8 cellular contexts compared by ENCODE assay signal in the genomic region with DNA sequence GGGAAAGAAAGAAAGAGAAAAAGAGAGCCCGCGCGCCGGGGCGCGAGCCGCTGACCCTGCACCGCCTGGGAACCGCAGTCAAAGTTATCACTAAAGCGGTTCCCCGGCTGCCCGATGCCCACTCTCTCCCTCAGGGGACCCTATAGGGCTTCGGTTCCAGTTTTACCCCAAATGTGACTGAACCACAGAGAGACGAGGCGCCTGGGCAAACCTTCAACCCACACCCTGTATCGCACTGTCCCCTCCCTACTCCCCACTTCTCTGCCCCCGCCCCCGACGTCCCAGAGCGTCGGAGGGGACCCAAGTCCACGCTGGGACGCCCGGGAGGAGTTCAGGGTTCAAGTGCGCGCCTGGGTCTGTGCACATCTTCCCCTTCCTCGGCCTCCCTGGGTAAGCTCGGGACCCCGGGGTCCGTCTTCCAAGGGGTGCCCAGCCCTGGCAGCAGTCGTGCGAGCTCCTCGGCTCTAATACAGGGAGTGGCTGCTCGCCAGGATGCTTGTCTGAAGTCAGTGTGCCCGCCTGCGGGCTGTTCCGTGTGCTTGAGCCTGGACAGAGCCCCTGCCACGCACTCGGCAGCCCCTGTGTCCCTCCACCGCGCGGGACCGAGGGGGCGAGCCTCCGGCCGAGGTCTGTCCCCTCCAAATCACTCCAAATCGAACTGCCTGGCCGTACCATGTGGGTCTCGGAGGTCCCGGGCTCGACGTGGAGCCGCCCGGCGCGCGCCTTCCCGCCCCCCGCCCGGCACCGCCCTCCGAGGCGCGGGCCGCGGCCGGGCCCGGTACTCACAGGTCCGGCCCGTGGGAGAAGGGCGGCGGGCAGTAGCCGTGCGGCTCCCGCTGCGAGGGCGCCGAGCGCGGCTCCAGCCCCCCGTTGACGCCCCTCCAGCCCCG. TPM values are rescaled to one million over a fixed set of nuclear protein-coding genes. Genes with fewer than 3 reads are reported as not detected.
A peak's percentile ranks its signal among the peaks of the same experiment; 100 is the strongest.
DNase-seq lines count a peak whose midpoint lies in the region; ATAC-seq and TF ChIP-seq lines count a peak whose summit lies in the region.

No MANE protein-coding gene starts in this region.

- DNase-seq in activated gamma-delta T cell (lab: John Stamatoyannopoulos, UW), result peak; percentile 14
- no peak for DNase-seq in activated gamma-delta T cell treated with Interleukin-2 at 50 U/mL for 16 hours
- no peak for DNase-seq in T-helper 2 cell treated with Interferon-gamma antibody and Interleukin-4, amounts not matched to agents 5 μg/mL and 100 μg/mL, for 36 hours (ENCODE audit: low spot score)
- DNase-seq in chondrocyte (ENCODE audit: low spot score), result peak; percentile 78
- peak; percentile 24 to 54 (median 42) for DNase-seq in right lobe of liver

- TF ChIP-seq POLR2A in right lobe of liver (IDR thresholded peaks at IDR 0.05), result no peak

- no peak for TF ChIP-seq CTCF in chondrocyte (IDR thresholded peaks at IDR 0.05)
- TF ChIP-seq CTCF in right lobe of liver (IDR thresholded peaks at IDR 0.05), result no peak

- no peaks in the 10 kb centered on the region for H3K9me3 ChIP-seq in right lobe of liver

- H3K4me1 Mint-ChIP-seq in T-helper 2 cell treated with Interferon-gamma antibody and Interleukin-4, amounts not matched to agents 5 μg/mL and 100 μg/mL, for 36 hours (ENCODE audit: low read depth), result peaks cover 24% of the 10 kb centered on the region
- H3K4me1 Mint-ChIP-seq in chondrocyte (ENCODE audit: low read depth), result peaks cover 7% of the 10 kb centered on the region
- peaks cover 13% of the 10 kb centered on the region for H3K4me1 Mint-ChIP-seq in stimulated activated memory B cell treated with anti-CD40 and anti-IgM and Interleukin-4, amounts not matched to agents 10 μg/mL and 1 μg/mL and 100 μg/mL, for 72 hours

- WGBS in right lobe of liver (ENCODE audit: insufficient coverage, low coverage, low lambda C conversion rate, missing lambda C conversion rate), result 2% methylated on average over 27 of the region's 83 CpGs

- no peak overlapping the region for H3K27ac Mint-ChIP-seq in T-helper 2 cell treated with Interferon-gamma antibody and Interleukin-4, amounts not matched to agents 5 μg/mL and 100 μg/mL, for 36 hours
- H3K27ac Mint-ChIP-seq in chondrocyte (ENCODE audit: unreplicated experiment), result no peak overlapping the region
- no peak overlapping the region for H3K27ac Mint-ChIP-seq in stimulated activated memory B cell treated with anti-CD40 and anti-IgM and Interleukin-4, amounts not matched to agents 10 μg/mL and 1 μg/mL and 100 μg/mL, for 72 hours

- peaks cover 0 to 12% of the 10 kb centered on the region in 2 donors for H3K27me3 ChIP-seq in right lobe of liver

- H3K4me3 ChIP-seq in right lobe of liver, result peak overlapping the region; percentile 38 to 48 (median 39)

- intact Hi-C loops in right lobe of liver (cut with DNase I), result no loop called here

- peak overlapping the region; percentile 88 for H3K4me3 Mint-ChIP-seq in T-helper 2 cell treated with Interferon-gamma antibody and Interleukin-4, amounts not matched to agents 5 μg/mL and 100 μg/mL, for 36 hours
- H3K4me3 Mint-ChIP-seq in chondrocyte (ENCODE audit: unreplicated experiment), result peak overlapping the region; percentile 79
- peak overlapping the region; percentile 83 for H3K4me3 Mint-ChIP-seq in stimulated activated memory B cell treated with anti-CD40 and anti-IgM and Interleukin-4, amounts not matched to agents 10 μg/mL and 1 μg/mL and 100 μg/mL, for 72 hours

- no peak overlapping the region for H3K27ac ChIP-seq in right lobe of liver

- H3K27me3 Mint-ChIP-seq in T-helper 2 cell treated with Interferon-gamma antibody and Interleukin-4, amounts not matched to agents 5 μg/mL and 100 μg/mL, for 36 hours (ENCODE audit: low read depth), result peaks cover 60% of the 10 kb centered on the region
- peaks cover 48% of the 10 kb centered on the region for H3K27me3 Mint-ChIP-seq in chondrocyte (ENCODE audit: low read depth)
- H3K27me3 Mint-ChIP-seq in stimulated activated memory B cell treated with anti-CD40 and anti-IgM and Interleukin-4, amounts not matched to agents 10 μg/mL and 1 μg/mL and 100 μg/mL, for 72 hours, result peaks cover 48% of the 10 kb centered on the region

- H3K36me3 Mint-ChIP-seq in T-helper 2 cell treated with Interferon-gamma antibody and Interleukin-4, amounts not matched to agents 5 μg/mL and 100 μg/mL, for 36 hours (ENCODE audit: low read depth), result peaks cover 1% of the 10 kb centered on the region
- H3K36me3 Mint-ChIP-seq in chondrocyte (ENCODE audit: low read depth), result no peaks in the 10 kb centered on the region
- no peaks in the 10 kb centered on the region for H3K36me3 Mint-ChIP-seq in stimulated activated memory B cell treated with anti-CD40 and anti-IgM and Interleukin-4, amounts not matched to agents 10 μg/mL and 1 μg/mL and 100 μg/mL, for 72 hours

- H3K36me3 ChIP-seq in right lobe of liver, result no peaks in the 10 kb centered on the region

- H3K4me1 ChIP-seq in right lobe of liver, result peaks cover 0 to 9% (median 0%) of the 10 kb centered on the region in 4 donors

- ATAC-seq in HG03064 (IDR thresholded peaks at IDR 0.05; ENCODE audit: low read depth, unreplicated experiment), result peak; percentile 18
- peak; percentile 30 to 49 (median 34) for ATAC-seq in right lobe of liver
- ATAC-seq in stimulated activated memory B cell treated with anti-CD40 and anti-IgM and Interleukin-4, amounts not matched to agents 10 μg/mL and 1 μg/mL and 100 μg/mL, for 72 hours, result peak; percentile 65
- ATAC-seq in GM18520 (IDR thresholded peaks at IDR 0.05; ENCODE audit: unreplicated experiment), result no peak

- H3K9me3 Mint-ChIP-seq in T-helper 2 cell treated with Interferon-gamma antibody and Interleukin-4, amounts not matched to agents 5 μg/mL and 100 μg/mL, for 36 hours, result no peaks in the 10 kb centered on the region
- no peaks in the 10 kb centered on the region for H3K9me3 Mint-ChIP-seq in chondrocyte (ENCODE audit: low read depth)
- H3K9me3 Mint-ChIP-seq in stimulated activated memory B cell treated with anti-CD40 and anti-IgM and Interleukin-4, amounts not matched to agents 10 μg/mL and 1 μg/mL and 100 μg/mL, for 72 hours, result no peaks in the 10 kb centered on the region

RNA-seq across cellular contexts. Expression of gene TRPC3, which starts 0.9 kb away (rescaled TPM):
- total RNA-seq in chondrocyte (0.20 to 0.39 TPM in 2 of 3 replicates, not detected in the other), right lobe of liver (under 1 TPM in 2 of 6 experiments, not detected in 4; 0.09 to 0.10 TPM)

Comparison
In these comparisons a context has a peak if more than half of its experiments do, and no peak if none do; other contexts are left out.
1. DNase-seq: peak in activated gamma-delta T cell (single experiment), chondrocyte (single experiment) and right lobe of liver (3 of 3); none in activated gamma-delta T cell treated with Interleukin-2 at 50 U/mL for 16 hours (single experiment) and T-helper 2 cell treated with Interferon-gamma antibody and Interleukin-4, amounts not matched to agents 5 μg/mL and 100 μg/mL, for 36 hours (single experiment).
2. Peak in every context shown above with its lines, with median percentiles within 50 percentile points of each other: H3K4me3 Mint-ChIP-seq.